8 cellular contexts compared by ENCODE assay signal in genomic region chr1:211515090-211516023, GRCh38. TPM values are rescaled to one million over a fixed set of nuclear protein-coding genes. Genes with fewer than 3 reads are reported as not detected.
DNase-seq lines count a peak whose midpoint lies in the region; ATAC-seq, FAIRE-seq and TF ChIP-seq lines count a peak whose summit lies in the region.

No MANE protein-coding gene starts in this region.

- no peak overlapping the region for H3K27ac Mint-ChIP-seq in T-helper 17 cell

- H3K4me1 ChIP-seq in hepatocyte (ENCODE audit: insufficient read depth) (peaks cover 26% of the 10 kb centered on the region), sigmoid colon (peaks cover 0 to 18% (median 13%) of the 10 kb centered on the region in 4 donors)

- H3K4me3 ChIP-seq in hepatocyte (no peak overlapping the region), sigmoid colon (peak overlapping the region in 3 of 4 donors; percentile 25 to 38 (median 37))

- H3K9me2 ChIP-seq in hepatocyte (replicated peaks; ENCODE audit: insufficient read depth): no peaks in the 10 kb centered on the region

- no peaks in the 10 kb centered on the region for H3K36me3 ChIP-seq in hepatocyte (replicated peaks; ENCODE audit: insufficient read depth, low read depth)
- H3K36me3 ChIP-seq in sigmoid colon: no peaks in the 10 kb centered on the region

- TF ChIP-seq CTCF in hepatocyte (IDR thresholded peaks at IDR 0.05; ENCODE audit: poor library complexity) (peak; percentile 88), sigmoid colon (IDR thresholded peaks at IDR 0.05) (peak; percentile 34 to 94 (median 48))

- H3K4me3 Mint-ChIP-seq in T-helper 17 cell: peak overlapping the region; percentile 87

- TF ChIP-seq EP300 in sigmoid colon (IDR thresholded peaks at IDR 0.05): no peak

- H3K27ac ChIP-seq in hepatocyte (peak overlapping the region; percentile 93), sigmoid colon (peak overlapping the region in 1 of 4 donors; percentile 2)

- H3K4me2 ChIP-seq in hepatocyte: peak overlapping the region; percentile 77

- FAIRE-seq in GM12891 (lab: Jason Lieb, UNC): peak; percentile 90

- intact Hi-C loops in sigmoid colon (cut with DNase I): loop anchor here (5.0 kb wide), 1 partner anchor 62 kb away; the partner anchor contains the start of gene SLC30A1

- H3K79me2 ChIP-seq in hepatocyte: no peaks in the 10 kb centered on the region

- peak; percentile 46 for ATAC-seq in HG02623 (IDR thresholded peaks at IDR 0.05; ENCODE audit: unreplicated experiment)
- ATAC-seq in T-helper 17 cell: peak; percentile 91

- DNase-seq in GM12891 (ENCODE audit: insufficient read length, low spot score): peak; percentile 76
- peak; percentile 56 for DNase-seq in NCI-H1048 (lab: John Stamatoyannopoulos, UW)
- DNase-seq in T-helper 17 cell: peak; percentile 64 to 85 (median 71)
- DNase-seq in anterior cingulate cortex (lab: John Stamatoyannopoulos, UW): peak in 39 of 58 donors; percentile 7 to 67 (median 24)
- peak; percentile 94 for DNase-seq in hepatocyte (ENCODE audit: low spot score)
- peak; percentile 85 for DNase-seq in sigmoid colon
- DNase-seq in NCI-H187 treated with DMSO at 0.1 percent for 48 hours (lab: John Stamatoyannopoulos, UW): no peak

- peaks cover 12% of the 10 kb centered on the region for H3K27me3 Mint-ChIP-seq in T-helper 17 cell

- peaks cover 22% of the 10 kb centered on the region for H3K4me1 Mint-ChIP-seq in T-helper 17 cell

- H3K36me3 Mint-ChIP-seq in T-helper 17 cell (ENCODE audit: low read depth): peaks cover 2% of the 10 kb centered on the region

- no peaks in the 10 kb centered on the region for H3K9me3 ChIP-seq in T-helper 17 cell (ENCODE audit: control insufficient read depth, low read length, poor library complexity, severe bottlenecking)
- H3K9me3 ChIP-seq in hepatocyte (ENCODE audit: low read depth): no peaks in the 10 kb centered on the region
- no peaks in the 10 kb centered on the region for H3K9me3 ChIP-seq in sigmoid colon

- TF ChIP-seq POLR2A in GM12891 (IDR thresholded peaks at IDR 0.05; ENCODE audit: low read depth, low read length) (no peak), sigmoid colon (IDR thresholded peaks at IDR 0.05) (peak in 1 of 2 donors; percentile 72)

- 23% methylated on average over 47 of the region's 73 CpGs for WGBS in hepatocyte (ENCODE audit: low lambda C conversion rate, missing lambda C conversion rate)
- 5 to 10% methylated on average over 72 to 73 of the region's 73 CpGs for WGBS in sigmoid colon, 2 donors

- H4K20me1 ChIP-seq in hepatocyte (ENCODE audit: insufficient read depth, poor library complexity, severe bottlenecking): no peaks in the 10 kb centered on the region

- H3K27me3 ChIP-seq in hepatocyte (no peaks in the 10 kb centered on the region), sigmoid colon (no peaks in the 10 kb centered on the region)

- peak overlapping the region; percentile 70 for H2AFZ ChIP-seq in hepatocyte

TF ChIP-seq in GM12891, 5 proteins besides CTCF, POLR2A, EP300 and RAD21:
- no peak for TF ChIP-seq POU2F2 (IDR thresholded peaks at IDR 0.05; ENCODE audit: low read depth, low read length)
- TF ChIP-seq POLR2AphosphoS5 (IDR thresholded peaks at IDR 0.05; ENCODE audit: low read depth, low read length): no peak
- TF ChIP-seq TAF1 (IDR thresholded peaks at IDR 0.05; ENCODE audit: low read depth, low read length): no peak
- TF ChIP-seq SPI1 (IDR thresholded peaks at IDR 0.05; ENCODE audit: low read depth, low read length): no peak
- no peak for TF ChIP-seq PAX5 (IDR thresholded peaks at IDR 0.05; ENCODE audit: insufficient read depth, low read length, severe bottlenecking)
TF ChIP-seq in GM12891: peak in this region for 0.

RNA-seq across cellular contexts. Expression of gene RD3, which starts 23.4 kb away (rescaled TPM):
- polyA plus RNA-seq in GM12891 (2012; ENCODE audit: low read depth, missing spikeins): not detected
- total RNA-seq in T-helper 17 cell (not detected), hepatocyte (not detected in 2 replicates), sigmoid colon (under 1 TPM in 3 of 4 donors, not detected in 1; 0.16 to 0.36 (median 0.28) TPM)
- polyA plus RNA-seq in hepatocyte (not detected in 2 replicates), sigmoid colon (under 1 TPM in 1 of 3 donors, not detected in 2; 0.13 TPM)
